12 cellular contexts compared by ENCODE assay signal in the genomic region with DNA sequence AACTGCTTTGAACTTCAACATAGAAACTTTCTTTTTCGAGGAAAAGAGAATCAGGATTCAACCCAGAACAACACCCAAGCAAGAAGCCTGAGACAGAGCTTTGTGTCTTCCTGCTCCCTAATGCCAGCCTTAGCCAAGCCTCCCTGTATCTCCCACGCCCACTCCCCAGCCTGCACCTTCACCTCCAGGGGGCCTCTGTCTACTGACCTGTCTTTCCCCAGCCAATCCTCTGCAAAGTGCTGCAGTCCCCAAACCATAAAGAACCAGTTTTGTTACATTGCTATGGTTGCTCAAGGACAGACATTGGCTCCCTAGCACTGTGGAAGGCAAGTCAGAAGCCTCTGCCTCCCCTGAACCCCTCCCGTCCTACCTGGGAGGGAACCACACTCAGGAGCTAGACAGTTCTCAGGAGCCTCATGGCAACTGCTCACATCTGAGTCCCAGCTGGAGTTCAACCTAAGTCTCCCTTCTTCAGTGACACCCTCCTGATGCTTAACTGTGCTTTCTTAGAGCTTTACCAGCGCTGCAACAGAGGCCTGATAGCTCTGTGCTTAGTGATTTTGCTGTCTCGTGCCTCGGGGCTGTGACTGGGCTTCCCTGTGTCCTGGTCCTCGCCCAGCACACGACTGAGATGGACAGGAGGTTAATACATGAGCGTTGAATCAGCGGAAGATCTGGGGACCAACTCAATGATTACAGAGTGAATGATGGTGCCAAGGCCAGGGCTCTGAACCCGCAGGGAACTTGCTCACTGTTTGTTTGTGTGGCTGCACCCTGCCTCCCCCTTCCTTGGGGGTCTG.
DNase-seq lines count a peak whose midpoint lies in the region; ATAC-seq and TF ChIP-seq lines count a peak whose summit lies in the region.
"Had no signal": no experiment of that assay in that cellular context is flagged by ENCODE, and none has a peak within 500 bp of the region (broad histone marks: within the 10 kb centered on the region; RNA-seq: fewer than 3 reads in every experiment).

No MANE protein-coding gene starts in this region.

- POLR2A ChIA-PET in CD8-positive, alpha-beta T cell (lab: Charles Lee), result no interaction called here
- POLR2A ChIA-PET in T-cell (lab: Charles Lee), result no interaction called here

- peaks cover 47% of the 10 kb centered on the region for H3K4me1 Mint-ChIP-seq in CD8-positive, alpha-beta T cell (ENCODE audit: low read depth)
- peaks cover 52 to 60% (median 55%) of the 10 kb centered on the region in 3 donors for H3K4me1 Mint-ChIP-seq in T-cell

- no peak overlapping the region for H3K27ac ChIP-seq in CD8-positive, alpha-beta T cell (ENCODE audit: low read depth, low read length)

- no peaks in the 10 kb centered on the region for H3K27me3 ChIP-seq in CD8-positive, alpha-beta T cell (ENCODE audit: insufficient read depth, low read length)
- H3K27me3 ChIP-seq: Peyer's patch had no signal

- no peak overlapping the region for H3K4me3 ChIP-seq in CD8-positive, alpha-beta T cell (ENCODE audit: low read depth, low read length)
- H3K4me3 ChIP-seq: Peyer's patch had no signal

- H3K36me3 Mint-ChIP-seq in CD8-positive, alpha-beta T cell, result no peaks in the 10 kb centered on the region
- no peaks in the 10 kb centered on the region for H3K36me3 Mint-ChIP-seq in T-cell

- ATAC-seq in CD8-positive, alpha-beta T cell, result no peak
- ATAC-seq in T-cell (replicated peaks in 1 of 4) (no peak), esophagus mucosa (peak; percentile 33), GM19467 (IDR thresholded peaks at IDR 0.05; ENCODE audit: unreplicated experiment) (no peak), GM21423 (IDR thresholded peaks at IDR 0.05; ENCODE audit: unreplicated experiment) (no peak)

- no peak for DNase-seq in CD8-positive, alpha-beta T cell
- no peak for DNase-seq in T-cell
- no peak for DNase-seq in NCI-H1436 treated with DMSO at 0.1 percent for 48 hours (lab: John Stamatoyannopoulos, UW)
- DNase-seq in cardiac septum (ENCODE audit: low spot score), result no peak
- DNase-seq: EL, Karpas-422, substantia nigra had no signal

- H3K27ac Mint-ChIP-seq in CD8-positive, alpha-beta T cell, result peak overlapping the region; percentile 39
- H3K27ac Mint-ChIP-seq in T-cell, result peak overlapping the region; percentile 41 to 75

- H3K4me3 Mint-ChIP-seq in CD8-positive, alpha-beta T cell, result no peak overlapping the region
- no peak overlapping the region for H3K4me3 Mint-ChIP-seq in T-cell

- H3K9me3 ChIP-seq in CD8-positive, alpha-beta T cell (ENCODE audit: low read length), result no peaks in the 10 kb centered on the region
- H3K9me3 ChIP-seq: Peyer's patch had no signal

- CTCF ChIA-PET in CD8-positive, alpha-beta T cell (lab: Charles Lee), result interaction anchor here (0.6 to 2.6 kb wide), 11 partner anchors 9 to 403 kb away, joined by 3 to 7 read pairs (median 4); no protein-coding TSS in a partner anchor
- CTCF ChIA-PET in T-cell (lab: Charles Lee), result no interaction called here

- TF ChIP-seq CTCF in CD8-positive, alpha-beta T cell (IDR thresholded peaks at IDR 0.05), result no peak
- TF ChIP-seq CTCF in GM12872 (IDR thresholded peaks at IDR 0.05; ENCODE audit: insufficient read depth, low read depth, low read length), result peak; percentile 58

- H3K36me3 ChIP-seq in CD8-positive, alpha-beta T cell (ENCODE audit: insufficient read depth, low read length), result no peaks in the 10 kb centered on the region
- H3K36me3 ChIP-seq: Peyer's patch had no signal

- intact Hi-C loops in CD8-positive, alpha-beta T cell (cut with DNase I, micrococcal nuclease), result no loop called here
- intact Hi-C loops in cardiac septum (cut with DNase I), result no loop called here

- peaks cover 34% of the 10 kb centered on the region for H3K4me1 ChIP-seq in CD8-positive, alpha-beta T cell (ENCODE audit: insufficient read depth, low read length)

- H3K9me3 Mint-ChIP-seq in CD8-positive, alpha-beta T cell, result no peaks in the 10 kb centered on the region
- no peaks in the 10 kb centered on the region for H3K9me3 Mint-ChIP-seq in T-cell

- H3K27me3 Mint-ChIP-seq in CD8-positive, alpha-beta T cell (ENCODE audit: low read depth), result no peaks in the 10 kb centered on the region
- no peaks in the 10 kb centered on the region for H3K27me3 Mint-ChIP-seq in T-cell
